Comparison of ENCODE assay signal across 26 cellular contexts in the genomic region with DNA sequence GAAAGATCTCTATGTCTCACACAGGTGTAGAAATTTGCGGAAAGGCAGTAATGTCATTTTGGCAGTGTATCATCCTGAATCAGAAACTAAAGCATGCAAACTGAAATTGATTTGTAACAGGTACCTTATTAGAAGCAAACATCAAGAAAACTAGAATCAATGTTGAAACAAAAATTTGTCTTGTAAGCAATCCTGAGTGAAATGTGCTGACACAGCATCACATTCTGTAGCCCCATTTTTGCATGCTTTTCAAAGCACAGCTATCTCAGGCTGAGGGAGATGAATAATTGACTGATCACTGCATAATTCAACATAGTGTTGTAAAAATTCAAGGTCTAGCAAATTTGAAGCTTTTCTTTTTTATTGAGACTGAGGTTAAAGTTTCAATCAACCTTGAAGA.
"Had no signal": no experiment of that assay in that cellular context is flagged by ENCODE, and none has a peak within 500 bp of the region (broad histone marks: within the 10 kb centered on the region; RNA-seq: fewer than 3 reads in every experiment).

No MANE protein-coding gene starts in this region.

- H3K9me3 ChIP-seq: esophagus squamous epithelium, gastrocnemius medialis, heart right ventricle, left lung, lower lobe of right lung had no signal

- H3K27me3 ChIP-seq: esophagus squamous epithelium, gastrocnemius medialis, heart right ventricle, left lung had no signal

- DNase-seq: dermis blood vessel endothelial cell; dorsolateral prefrontal cortex; effector CD4-positive, alpha-beta T cell; effector memory CD4-positive, alpha-beta T cell; erythroblast; esophagus squamous epithelium; foreskin fibroblast; foreskin melanocyte; gastrocnemius medialis; glutamatergic neuron; head of caudate nucleus; heart right ventricle; hippocampal formation; left cardiac atrium; left lung; left ventricle myocardium superior; lower lobe of right lung; mesenchymal stem cell; midbrain; naive thymus-derived CD4-positive, alpha-beta T cell had no signal

- FAIRE-seq: colon, islet of Langerhans, keratinocyte had no signal

- H3K27ac ChIP-seq: coronary artery, dorsolateral prefrontal cortex, epithelial cell of prostate, esophagus squamous epithelium, gastrocnemius medialis, heart right ventricle, left lung, lower lobe of right lung had no signal

- H3K36me3 ChIP-seq: esophagus squamous epithelium, gastrocnemius medialis, heart right ventricle, left lung, lower lobe of right lung had no signal

- H3K4me1 ChIP-seq: esophagus squamous epithelium, gastrocnemius medialis, heart right ventricle, left lung, lower lobe of right lung had no signal

- ATAC-seq: esophagus mucosa; gastrocnemius medialis; heart right ventricle; left cardiac atrium; left lung; left ventricle myocardium superior; lower lobe of right lung; naive thymus-derived CD4-positive, alpha-beta T cell had no signal

- H3K4me3 ChIP-seq: coronary artery, dorsolateral prefrontal cortex, esophagus squamous epithelium, gastrocnemius medialis, heart right ventricle, left lung, lower lobe of right lung had no signal
